ENCODE assay signal across 1 cellular context in genomic region chr13:95323930-95324662, GRCh38.
TF ChIP-seq lines count a peak whose summit lies in the region.

No MANE protein-coding gene starts in this region.

TF ChIP-seq in GM23338, 12 proteins besides CTCF, POLR2A, EP300 and RAD21 (continued from another document):
- TF ChIP-seq ZNF462 (CRISPR knock-in tag; IDR thresholded peaks at IDR 0.05) (no peak), CREB1 (CRISPR knock-in tag; IDR thresholded peaks at IDR 0.05; ENCODE audit: low read depth) (no peak), NANOG (IDR thresholded peaks at IDR 0.05; ENCODE audit: borderline replicate concordance) (no peak), ZNF114 (CRISPR knock-in tag; IDR thresholded peaks at IDR 0.05) (no peak), ETS1 (IDR thresholded peaks at IDR 0.05) (no peak), EZH2phosphoT487 (IDR thresholded peaks at IDR 0.05; ENCODE audit: unreplicated experiment) (no peak)
